ENCODE assay signal across 2 cellular contexts in genomic region chr9:88183798-88184495, GRCh38.
TF ChIP-seq lines count a peak whose summit lies in the region.

No MANE protein-coding gene starts in this region.

TF ChIP-seq in IMR-90, 13 proteins besides CTCF, POLR2A, EP300 and RAD21:
- TF ChIP-seq BHLHE40 (IDR thresholded peaks at IDR 0.05; ENCODE audit: low read depth, low read length) (no peak), RCOR1 (IDR thresholded peaks at IDR 0.05; ENCODE audit: insufficient replicate concordance, low read length) (no peak), NFE2L2 (IDR thresholded peaks at IDR 0.05; ENCODE audit: low read depth, low read length) (no peak)

TF ChIP-seq in H1, 55 proteins besides CTCF, POLR2A, EP300 and RAD21:
- TF ChIP-seq SIN3A (conservative IDR thresholded peaks at IDR 0.05 in 1 of 2, IDR thresholded peaks at IDR 0.05 in 1 of 2; ENCODE audit: low read depth in 1 of 2, low read length in 2 of 2) (no peak), ASH2L (IDR thresholded peaks at IDR 0.05; ENCODE audit: low read length) (no peak), SP1 (IDR thresholded peaks at IDR 0.05; ENCODE audit: low read depth, low read length) (no peak), SRF (IDR thresholded peaks at IDR 0.05; ENCODE audit: low read depth, low read length) (no peak), CHD2 (IDR thresholded peaks at IDR 0.05; ENCODE audit: low read length) (no peak), CEBPB (IDR thresholded peaks at IDR 0.05; ENCODE audit: low read depth, low read length) (no peak)
